21 cellular contexts compared by ENCODE assay signal in genomic region chr10:4151466-4151865, GRCh38.
DNase-seq lines count a peak whose midpoint lies in the region; ATAC-seq and TF ChIP-seq lines count a peak whose summit lies in the region.
"Had no signal": no experiment of that assay in that cellular context is flagged by ENCODE, and none has a peak within 500 bp of the region (broad histone marks: within the 10 kb centered on the region; RNA-seq: fewer than 3 reads in every experiment).

No MANE protein-coding gene starts in this region.

- H3K36me3 ChIP-seq in PC-3 (ENCODE audit: low read depth, low read length), result no peaks in the 10 kb centered on the region
- H3K36me3 ChIP-seq in CD8-positive, alpha-beta T cell (ENCODE audit: insufficient read depth, low read length), result no peaks in the 10 kb centered on the region
- H3K36me3 ChIP-seq: breast epithelium, SJCRH30, tibial artery had no signal

- H3F3A ChIP-seq in PC-3 (ENCODE audit: low read length, unreplicated experiment), result no peaks in the 10 kb centered on the region

- H3K4me1 Mint-ChIP-seq in neural crest cell, result peaks cover 12% of the 10 kb centered on the region
- H3K4me1 Mint-ChIP-seq in CD8-positive, alpha-beta T cell (ENCODE audit: low read depth), result peaks cover 11% of the 10 kb centered on the region

- CTCF ChIA-PET in PC-3 (lab: Charles Lee), result no interaction called here
- CTCF ChIA-PET in CD8-positive, alpha-beta T cell (lab: Charles Lee), result interaction anchor here (0.8 kb wide), 1 partner anchor 8 kb away, joined by 3 read pairs; no protein-coding TSS in a partner anchor

- no peak overlapping the region for H3K27ac Mint-ChIP-seq in neural crest cell (ENCODE audit: unreplicated experiment)
- no peak overlapping the region for H3K27ac Mint-ChIP-seq in CD8-positive, alpha-beta T cell
- H3K27ac Mint-ChIP-seq: activated naive CD4-positive, alpha-beta T cell treated with anti-CD3 and anti-CD28 coated beads, Interleukin-2, amount 50 U/mL, for 72 hours; dendritic cell treated with granulocyte-macrophage colony-stimulating factor and Interleukin-4, amounts not matched to agents 40 ng/mL and 50 ng/mL, for 4 days had no signal

- peaks cover 2% of the 10 kb centered on the region for H3K36me3 Mint-ChIP-seq in neural crest cell (ENCODE audit: low read depth)
- no peaks in the 10 kb centered on the region for H3K36me3 Mint-ChIP-seq in CD8-positive, alpha-beta T cell

- intact Hi-C loops in PC-3 (cut with micrococcal nuclease), result no loop called here
- intact Hi-C loops in left ventricle myocardium superior (cut with micrococcal nuclease), result no loop called here
- intact Hi-C loops in CD8-positive, alpha-beta T cell (cut with DNase I, micrococcal nuclease), result no loop called here

- POLR2A ChIA-PET in PC-3 (lab: Charles Lee; ENCODE audit: unreplicated experiment), result no interaction called here
- POLR2A ChIA-PET in CD8-positive, alpha-beta T cell (lab: Charles Lee), result interaction anchor here (0.6 kb wide), 1 partner anchor 54 kb away, joined by 3 read pairs; no protein-coding TSS in a partner anchor

- H3K4me3 Mint-ChIP-seq in neural crest cell, result no peak overlapping the region
- H3K4me3 Mint-ChIP-seq in CD8-positive, alpha-beta T cell, result no peak overlapping the region
- H3K4me3 Mint-ChIP-seq: dendritic cell treated with granulocyte-macrophage colony-stimulating factor and Interleukin-4, amounts not matched to agents 40 ng/mL and 50 ng/mL, for 4 days had no signal

- H3K79me2 ChIP-seq in PC-3 (ENCODE audit: low read length), result no peaks in the 10 kb centered on the region

- H3K9ac ChIP-seq in PC-3 (ENCODE audit: low read length), result no peak overlapping the region

- no peaks in the 10 kb centered on the region for H3K4me1 ChIP-seq in PC-3 (ENCODE audit: insufficient read depth, low read length)
- H3K4me1 ChIP-seq in CD8-positive, alpha-beta T cell (ENCODE audit: insufficient read depth, low read length), result peaks cover 7% of the 10 kb centered on the region
- H3K4me1 ChIP-seq: breast epithelium, Caco-2, SJCRH30, tibial artery had no signal

- BruUV-seq in PC-3 (replicated peaks; lab: Mats Ljungman, UMichigan), result no TSS peak

- TF ChIP-seq CTCF in PC-3 (conservative IDR thresholded peaks at IDR 0.05; ENCODE audit: low read depth, low read length) (0 out of 2 replicates have a peak, but pooled peaks have one; percentile 15), fibroblast of villous mesenchyme (IDR thresholded peaks at IDR 0.05; ENCODE audit: insufficient read depth, low read depth, low read length) (peak; percentile 27), neural crest cell (conservative IDR thresholded peaks at IDR 0.05) (peak; percentile 15)
- TF ChIP-seq CTCF in CD8-positive, alpha-beta T cell (IDR thresholded peaks at IDR 0.05), result no peak

- no peaks in the 10 kb centered on the region for H4K20me1 ChIP-seq in PC-3 (ENCODE audit: low read length)

- H3K27me3 ChIP-seq in PC-3 (ENCODE audit: low read length), result no peaks in the 10 kb centered on the region
- no peaks in the 10 kb centered on the region for H3K27me3 ChIP-seq in CD8-positive, alpha-beta T cell (ENCODE audit: insufficient read depth, low read length)
- H3K27me3 ChIP-seq: breast epithelium, SJCRH30, tibial artery had no signal

- no peak overlapping the region for H3K27ac ChIP-seq in PC-3 (ENCODE audit: low read length)
- no peak overlapping the region for H3K27ac ChIP-seq in CD8-positive, alpha-beta T cell (ENCODE audit: low read depth, low read length)
- H3K27ac ChIP-seq: breast epithelium, SJCRH30, tibial artery had no signal

- H3K9me3 ChIP-seq in PC-3 (ENCODE audit: low read length), result no peaks in the 10 kb centered on the region
- no peaks in the 10 kb centered on the region for H3K9me3 ChIP-seq in CD8-positive, alpha-beta T cell (ENCODE audit: low read length)
- H3K9me3 ChIP-seq: breast epithelium, Caco-2, SJCRH30, tibial artery had no signal

- H3K4me3 ChIP-seq in PC-3 (ENCODE audit: low read length) (no peak overlapping the region), fibroblast of villous mesenchyme (ENCODE audit: low read depth, low read length) (no peak overlapping the region)
- no peak overlapping the region for H3K4me3 ChIP-seq in CD8-positive, alpha-beta T cell (ENCODE audit: low read depth, low read length)
- H3K4me3 ChIP-seq: breast epithelium, SJCRH30, tibial artery had no signal

- no peak overlapping the region for H2AFZ ChIP-seq in PC-3 (ENCODE audit: low read length)

- H3K4me2 ChIP-seq in PC-3 (ENCODE audit: low read length), result no peak overlapping the region

- H3K9me2 ChIP-seq in PC-3 (replicated peaks; ENCODE audit: low read length), result no peaks in the 10 kb centered on the region

- ATAC-seq in PC-3 (no peak), left ventricle myocardium superior (no peak)
- ATAC-seq in CD8-positive, alpha-beta T cell, result no peak
- ATAC-seq: activated naive CD4-positive, alpha-beta T cell treated with anti-CD3 and anti-CD28 coated beads, Interleukin-2, amount 50 U/mL, for 72 hours; right cardiac atrium had no signal

- peak; percentile 64 for DNase-seq in ELF-1 (ENCODE audit: low read depth, low spot score)
- no peak for DNase-seq in PC-3
- DNase-seq in fibroblast of villous mesenchyme (ENCODE audit: low read depth), result no peak
- DNase-seq in neural crest cell (ENCODE audit: low read depth, low spot score), result no peak
- no peak for DNase-seq in amniotic stem cell (lab: John Stamatoyannopoulos, UW)
- no peak for DNase-seq in left ventricle myocardium superior
- no peak for DNase-seq in CD8-positive, alpha-beta T cell
- DNase-seq in kidney glomerular epithelial cell (lab: John Stamatoyannopoulos, UW), result no peak
- DNase-seq: AML-193; foreskin melanocyte; NCI-H1417; NCI-H748 treated with DMSO at 0.1 percent for 48 hours; SJCRH30; stimulated activated CD4-positive, alpha-beta T cell treated with anti-CD3 and anti-CD28 coated beads, Interleukin-15, amount 100 ng/mL, for 24 hours; T-helper 2 cell; tibial artery had no signal

- no peaks in the 10 kb centered on the region for H3K27me3 Mint-ChIP-seq in neural crest cell (ENCODE audit: low read depth)
- H3K27me3 Mint-ChIP-seq in CD8-positive, alpha-beta T cell (ENCODE audit: low read depth), result no peaks in the 10 kb centered on the region
- H3K27me3 Mint-ChIP-seq: dendritic cell treated with granulocyte-macrophage colony-stimulating factor and Interleukin-4, amounts not matched to agents 40 ng/mL and 50 ng/mL, for 4 days had no signal

- H3K9me3 Mint-ChIP-seq in neural crest cell, result no peaks in the 10 kb centered on the region
- H3K9me3 Mint-ChIP-seq in CD8-positive, alpha-beta T cell, result no peaks in the 10 kb centered on the region
